In the genomic region with DNA sequence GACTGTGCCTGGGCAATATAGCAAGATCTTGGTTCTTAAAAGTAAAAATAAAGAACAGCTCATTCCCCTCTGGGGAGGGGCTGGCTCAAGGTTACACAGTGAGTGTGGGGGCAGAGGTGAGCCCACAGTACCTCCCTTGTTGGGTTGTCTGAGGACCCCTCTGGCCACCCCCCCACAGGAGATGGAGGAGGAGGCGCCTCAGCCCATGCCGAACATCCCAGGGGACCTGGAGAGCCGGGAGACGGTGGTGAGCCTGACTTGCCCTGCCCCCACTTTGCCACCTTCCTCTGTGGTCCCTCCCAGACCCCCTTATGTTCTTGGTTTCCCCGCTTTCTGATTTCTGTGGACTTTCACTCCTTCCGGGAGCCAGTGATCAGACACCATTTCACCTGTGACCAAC, we compare ENCODE assay signal across 23 cellular contexts. TPM values are rescaled to one million over a fixed set of nuclear protein-coding genes. Genes with fewer than 3 reads are reported as not detected.
"Had no signal": no experiment of that assay in that cellular context is flagged by ENCODE, and none has a peak within 500 bp of the region (broad histone marks: within the 10 kb centered on the region; RNA-seq: fewer than 3 reads in every experiment).

No MANE protein-coding gene starts in this region.

- H3K27me3 Mint-ChIP-seq: activated naive CD4-positive, alpha-beta T cell treated with anti-CD3 and anti-CD28 coated beads, Interleukin-2, amount 50 U/mL, for 24 hours had no signal

- H3K36me3 Mint-ChIP-seq: activated naive CD4-positive, alpha-beta T cell treated with anti-CD3 and anti-CD28 coated beads, Interleukin-2, amount 50 U/mL, for 24 hours; mesothelial cell of epicardium; naive thymus-derived CD8-positive, alpha-beta T cell had no signal

- H3K4me1 ChIP-seq: adrenal gland, breast epithelium had no signal

- H3K9me3 Mint-ChIP-seq: activated naive CD4-positive, alpha-beta T cell treated with anti-CD3 and anti-CD28 coated beads, Interleukin-2, amount 50 U/mL, for 24 hours; naive thymus-derived CD8-positive, alpha-beta T cell; T-helper 2 cell treated with Interferon-gamma antibody and Interleukin-4, amounts not matched to agents 5 μg/mL and 100 μg/mL, for 36 hours had no signal

- DNase-seq: activated CD4-positive, alpha-beta T cell treated with anti-CD3 and anti-CD28 coated beads for 1 hour; activated gamma-delta T cell treated with Interleukin-2 at 50 U/mL for 16 hours; activated T-cell treated with anti-CD3 and anti-CD28 coated beads, Interleukin-2, amount 50 U/mL, for 1 hour; adrenal gland; cerebellar nuclear complex; cortex of kidney; heart left ventricle; left ventricle myocardium superior; mammary epithelial cell; naive thymus-derived CD8-positive, alpha-beta T cell; stimulated activated CD4-positive, alpha-beta T cell treated with anti-CD3 and anti-CD28 coated beads, Interleukin-4, amount 100 ng/mL, for 4 hours; stimulated activated naive CD8-positive, alpha-beta T cell treated with anti-CD3 and anti-CD28 coated beads, Interleukin-15, Interleukin-2, amounts not matched to agents 100 U/mL and 50 U/mL, for 24 hours; WERI-Rb-1 had no signal

- H3K27ac Mint-ChIP-seq: activated naive CD4-positive, alpha-beta T cell treated with anti-CD3 and anti-CD28 coated beads, Interleukin-2, amount 50 U/mL, for 24 hours; mesothelial cell of epicardium; T-helper 2 cell treated with Interferon-gamma antibody and Interleukin-4, amounts not matched to agents 5 μg/mL and 100 μg/mL, for 36 hours had no signal

- H3K27ac ChIP-seq: adrenal gland, ascending aorta, breast epithelium, heart left ventricle, prostate gland, WERI-Rb-1 had no signal

- H3K9me3 ChIP-seq: adrenal gland, ascending aorta, breast epithelium, prostate gland, thyroid gland had no signal

- H3K36me3 ChIP-seq: adrenal gland, ascending aorta, breast epithelium, heart left ventricle, prostate gland, thyroid gland, WERI-Rb-1 had no signal

- H3K27me3 ChIP-seq: adrenal gland, ascending aorta, breast epithelium, heart left ventricle, thyroid gland had no signal

- ATAC-seq: stimulated activated naive CD8-positive, alpha-beta T cell treated with anti-CD3 and anti-CD28 coated beads, Interleukin-15, Interleukin-2, amounts not matched to agents 100 U/mL and 50 U/mL, for 24 hours had no signal

- H3K4me3 ChIP-seq: adrenal gland, ascending aorta, breast epithelium, heart left ventricle, prostate gland, thyroid gland had no signal

- H3K4me3 Mint-ChIP-seq: activated naive CD4-positive, alpha-beta T cell treated with anti-CD3 and anti-CD28 coated beads, Interleukin-2, amount 50 U/mL, for 24 hours; mesothelial cell of epicardium; naive thymus-derived CD8-positive, alpha-beta T cell; T-helper 2 cell treated with Interferon-gamma antibody and Interleukin-4, amounts not matched to agents 5 μg/mL and 100 μg/mL, for 36 hours had no signal

- FAIRE-seq: endometrium, islet of Langerhans had no signal

RNA-seq across cellular contexts. Expression of a gene that starts 44.8 kb away (rescaled TPM):
- total RNA-seq: ascending aorta, epithelial cell of proximal tubule had no signal
- polyA plus RNA-seq: naive thymus-derived CD8-positive, alpha-beta T cell had no signal
